In genomic region chr18:46917108-46917807, GRCh38 we compare ENCODE assay signal across 8 cellular contexts. TPM values are rescaled to one million over a fixed set of nuclear protein-coding genes. Genes with fewer than 3 reads are reported as not detected.
DNase-seq lines count a peak whose midpoint lies in the region; ATAC-seq and TF ChIP-seq lines count a peak whose summit lies in the region.

Gene KATNAL2, plus strand, starts transcription at chr18:46917602. Its CDS starts 29,271 bp downstream, at chr18:46946873.
A gene with protein sequence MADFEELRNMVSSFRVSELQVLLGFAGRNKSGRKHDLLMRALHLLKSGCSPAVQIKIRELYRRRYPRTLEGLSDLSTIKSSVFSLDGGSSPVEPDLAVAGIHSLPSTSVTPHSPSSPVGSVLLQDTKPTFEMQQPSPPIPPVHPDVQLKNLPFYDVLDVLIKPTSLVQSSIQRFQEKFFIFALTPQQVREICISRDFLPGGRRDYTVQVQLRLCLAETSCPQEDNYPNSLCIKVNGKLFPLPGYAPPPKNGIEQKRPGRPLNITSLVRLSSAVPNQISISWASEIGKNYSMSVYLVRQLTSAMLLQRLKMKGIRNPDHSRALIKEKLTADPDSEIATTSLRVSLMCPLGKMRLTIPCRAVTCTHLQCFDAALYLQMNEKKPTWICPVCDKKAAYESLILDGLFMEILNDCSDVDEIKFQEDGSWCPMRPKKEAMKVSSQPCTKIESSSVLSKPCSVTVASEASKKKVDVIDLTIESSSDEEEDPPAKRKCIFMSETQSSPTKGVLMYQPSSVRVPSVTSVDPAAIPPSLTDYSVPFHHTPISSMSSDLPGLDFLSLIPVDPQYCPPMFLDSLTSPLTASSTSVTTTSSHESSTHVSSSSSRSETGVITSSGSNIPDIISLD (minus strand): TSS chr18:46917507. CDS start chr18:46917345, 162 bp downstream.

- H3K4me2 ChIP-seq in PC-3 (ENCODE audit: low read length) = peak within 1 kb of the TSS; percentile 86

- no peaks in the 10 kb centered on the region for H3K9me3 Mint-ChIP-seq in naive thymus-derived CD4-positive, alpha-beta T cell
- H3K9me3 Mint-ChIP-seq in stimulated activated memory B cell treated with anti-CD40 and anti-IgM and Interleukin-4, amounts not matched to agents 10 μg/mL and 1 μg/mL and 100 μg/mL, for 72 hours = no peaks in the 10 kb centered on the region

- peaks cover 36 to 56% (median 52%) of the 10 kb centered on the region in 7 donors for H3K4me1 Mint-ChIP-seq in naive thymus-derived CD4-positive, alpha-beta T cell
- peaks cover 46% of the 10 kb centered on the region for H3K4me1 Mint-ChIP-seq in stimulated activated memory B cell treated with anti-CD40 and anti-IgM and Interleukin-4, amounts not matched to agents 10 μg/mL and 1 μg/mL and 100 μg/mL, for 72 hours

- POLR2A ChIA-PET in PC-3 (lab: Charles Lee; ENCODE audit: unreplicated experiment) = interaction anchor here (0.6 to 0.7 kb wide), 2 partner anchors 41 to 68 kb away, joined by 3 to 8 read pairs; no protein-coding TSS in a partner anchor
- POLR2A ChIA-PET in naive thymus-derived CD4-positive, alpha-beta T cell (lab: Charles Lee) = interaction anchor here (0.9 to 1.3 kb wide), 5 partner anchors 13 to 233 kb away, joined by 3 to 4 read pairs (median 3); partner anchors contain the start of gene HDHD2

- no peaks in the 10 kb centered on the region for H3K36me3 ChIP-seq in HUES6 (ENCODE audit: control insufficient read depth, insufficient read depth, low read length)
- no peaks in the 10 kb centered on the region for H3K36me3 ChIP-seq in PC-3 (ENCODE audit: low read depth, low read length)
- no peaks in the 10 kb centered on the region for H3K36me3 ChIP-seq in naive thymus-derived CD4-positive, alpha-beta T cell (ENCODE audit: control insufficient read depth in 2 of 3, insufficient read depth in 3 of 3, low read length in 3 of 3)

- H3K4me3 Mint-ChIP-seq in naive thymus-derived CD4-positive, alpha-beta T cell = peak within 1 kb of the TSS; percentile 90 to 97 (median 93)
- H3K4me3 Mint-ChIP-seq in stimulated activated memory B cell treated with anti-CD40 and anti-IgM and Interleukin-4, amounts not matched to agents 10 μg/mL and 1 μg/mL and 100 μg/mL, for 72 hours = peak within 1 kb of the TSS; percentile 88

- CTCF ChIA-PET in PC-3 (lab: Charles Lee) = interaction anchor here (0.7 kb wide), 2 partner anchors 123 to 126 kb away, joined by 3 to 5 read pairs; no protein-coding TSS in a partner anchor
- CTCF ChIA-PET in naive thymus-derived CD4-positive, alpha-beta T cell (lab: Charles Lee) = interaction anchor here (0.6 to 1.2 kb wide), 3 partner anchors 259 to 1063 kb away, joined by 3 to 5 read pairs (median 4); a partner anchor contains a TSS

- H3K36me3 Mint-ChIP-seq in naive thymus-derived CD4-positive, alpha-beta T cell = peaks cover 0 to under 1% (median 0%) of the 10 kb centered on the region in 5 donors
- H3K36me3 Mint-ChIP-seq in stimulated activated memory B cell treated with anti-CD40 and anti-IgM and Interleukin-4, amounts not matched to agents 10 μg/mL and 1 μg/mL and 100 μg/mL, for 72 hours = no peaks in the 10 kb centered on the region

- BruUV-seq in PC-3 (replicated peaks; lab: Mats Ljungman, UMichigan) = no TSS peak

- H2AFZ ChIP-seq in PC-3 (ENCODE audit: low read length) = peak within 1 kb of the TSS; percentile 83

- no peaks in the 10 kb centered on the region for H3K27me3 ChIP-seq in HUES6 (ENCODE audit: control insufficient read depth, insufficient read depth, low read length)
- no peaks in the 10 kb centered on the region for H3K27me3 ChIP-seq in PC-3 (ENCODE audit: low read length)
- H3K27me3 ChIP-seq in naive thymus-derived CD4-positive, alpha-beta T cell (ENCODE audit: control insufficient read depth in 2 of 2, insufficient read depth in 2 of 2, low read length in 2 of 2) = no peaks in the 10 kb centered on the region

- H3K4me1 ChIP-seq in HUES6 (ENCODE audit: control insufficient read depth, insufficient read depth, low read length) = peaks cover 31% of the 10 kb centered on the region
- no peaks in the 10 kb centered on the region; the same call in 1 of the 2 replicates for H3K4me1 ChIP-seq in PC-3 (ENCODE audit: insufficient read depth, low read length)
- H3K4me1 ChIP-seq in naive thymus-derived CD4-positive, alpha-beta T cell (ENCODE audit: control insufficient read depth in 2 of 2, insufficient read depth in 2 of 2, low read length in 2 of 2) = peaks cover 12 to 26% of the 10 kb centered on the region in 2 donors

- H4K20me1 ChIP-seq in PC-3 (ENCODE audit: low read length) = no peaks in the 10 kb centered on the region

- peaks cover 0 to 7% (median 0%) of the 10 kb centered on the region in 5 donors for H3K27me3 Mint-ChIP-seq in naive thymus-derived CD4-positive, alpha-beta T cell
- no peaks in the 10 kb centered on the region for H3K27me3 Mint-ChIP-seq in stimulated activated memory B cell treated with anti-CD40 and anti-IgM and Interleukin-4, amounts not matched to agents 10 μg/mL and 1 μg/mL and 100 μg/mL, for 72 hours

- TF ChIP-seq CTCF in PC-3 (conservative IDR thresholded peaks at IDR 0.05; ENCODE audit: low read depth, low read length) = no peak

- no peaks in the 10 kb centered on the region for H3K9me2 ChIP-seq in PC-3 (replicated peaks; ENCODE audit: low read length)

- ATAC-seq in GM21390 (IDR thresholded peaks at IDR 0.05; ENCODE audit: unreplicated experiment) (peak; percentile 87), PC-3 (peak; percentile 87)
- peak; percentile 91 for ATAC-seq in naive thymus-derived CD4-positive, alpha-beta T cell
- ATAC-seq in stimulated activated memory B cell treated with anti-CD40 and anti-IgM and Interleukin-4, amounts not matched to agents 10 μg/mL and 1 μg/mL and 100 μg/mL, for 72 hours = peak; percentile 94

- DNase-seq in DMS 273 treated with DMSO at 0.1 percent for 48 hours (lab: John Stamatoyannopoulos, UW) = peak; percentile 27
- DNase-seq in PC-3 = peak; percentile 54
- DNase-seq in activated T-helper 1 cell treated with Interleukin-2 at 50 U/mL for 16 hours (ENCODE audit: low read depth) = peak; percentile 70
- peak; percentile 79 for DNase-seq in fibroblast of gingiva (ENCODE audit: low read depth)
- DNase-seq in naive thymus-derived CD4-positive, alpha-beta T cell = peak; percentile 65 to 83 (median 70)

- intact Hi-C loops in PC-3 (cut with micrococcal nuclease) = no loop called here
- intact Hi-C loops in naive thymus-derived CD4-positive, alpha-beta T cell (cut with micrococcal nuclease) = loop anchor here (1.0 to 10.0 kb wide), 12 partner anchors 30 to 1014 kb away; partner anchors contain the start of genes IER3IP1 (in 2 of the 2), HAUS1 (in 1 of the 2), HDHD2 (in 1 of the 2) and SMAD2 (in 1 of the 2)

- H3F3A ChIP-seq in PC-3 (ENCODE audit: low read length, unreplicated experiment) = no peaks in the 10 kb centered on the region

- peak within 1 kb of the TSS; percentile 82 to 94 (median 87) for H3K27ac Mint-ChIP-seq in naive thymus-derived CD4-positive, alpha-beta T cell
- peak within 1 kb of the TSS; percentile 58 for H3K27ac Mint-ChIP-seq in stimulated activated memory B cell treated with anti-CD40 and anti-IgM and Interleukin-4, amounts not matched to agents 10 μg/mL and 1 μg/mL and 100 μg/mL, for 72 hours

- peak within 1 kb of the TSS; percentile 95 for H3K27ac ChIP-seq in HUES6 (ENCODE audit: low read depth, low read length)
- H3K27ac ChIP-seq in PC-3 (ENCODE audit: low read length) = no peak within 1 kb of the TSS
- H3K27ac ChIP-seq in naive thymus-derived CD4-positive, alpha-beta T cell (ENCODE audit: low read depth, low read length) = peak within 1 kb of the TSS; percentile 75

- peak within 1 kb of the TSS; percentile 99 for H3K4me3 ChIP-seq in HUES6 (ENCODE audit: low read depth, low read length)
- H3K4me3 ChIP-seq in PC-3 (ENCODE audit: low read length) = peak within 1 kb of the TSS; percentile 80
- peak within 1 kb of the TSS; percentile 59 for H3K4me3 ChIP-seq in naive thymus-derived CD4-positive, alpha-beta T cell (ENCODE audit: low read length)

- H3K79me2 ChIP-seq in PC-3 (ENCODE audit: low read length) = peaks cover 46% of the 10 kb centered on the region

- peak within 1 kb of the TSS; percentile 97 for H3K9ac ChIP-seq in HUES6 (ENCODE audit: low read length)
- H3K9ac ChIP-seq in PC-3 (ENCODE audit: low read length) = peak within 1 kb of the TSS; percentile 74

- no peaks in the 10 kb centered on the region for H3K9me3 ChIP-seq in HUES6 (ENCODE audit: control insufficient read depth, insufficient read depth, low read depth, low read length)
- H3K9me3 ChIP-seq in PC-3 (ENCODE audit: low read length) = no peaks in the 10 kb centered on the region
- no peaks in the 10 kb centered on the region for H3K9me3 ChIP-seq in naive thymus-derived CD4-positive, alpha-beta T cell (ENCODE audit: control insufficient read depth in 2 of 3, low read length in 3 of 3)

RNA-seq across cellular contexts. Expression of gene KATNAL2, which starts in this region (rescaled TPM):
- total RNA-seq in PC-3 (2014; rRNA removed) = 2.0 and 6.6 TPM in 2 replicates
- 1 to 10 TPM; 1.1 to 2.8 (median 1.7) TPM for total RNA-seq in naive thymus-derived CD4-positive, alpha-beta T cell
- not detected for polyA plus RNA-seq in naive thymus-derived CD4-positive, alpha-beta T cell

RNA-seq across cellular contexts. Expression of the second gene that starts in this region (rescaled TPM):
- total RNA-seq in PC-3 (2014; rRNA removed) = 12.9 and 13.5 TPM in 2 replicates
- 10 to 100 TPM; 29.8 to 40.6 (median 36.1) TPM for total RNA-seq in naive thymus-derived CD4-positive, alpha-beta T cell
- 10 to 100 TPM; 16.3 to 20.8 TPM for polyA plus RNA-seq in naive thymus-derived CD4-positive, alpha-beta T cell

Comparison
In these comparisons a context has a peak if more than half of its experiments do, and no peak if none do; other contexts are left out.
1. DNase-seq: peak in every context shown above with its lines; median percentile 79 in fibroblast of gingiva; 70 in activated T-helper 1 cell treated with Interleukin-2 at 50 U/mL for 16 hours; 70 in naive thymus-derived CD4-positive, alpha-beta T cell; 54 in PC-3; 27 in DMS 273 treated with DMSO at 0.1 percent for 48 hours.